ENCODE assay signal across 11 cellular contexts in genomic region chr13:109998808-109999528, GRCh38.
DNase-seq lines count a peak whose midpoint lies in the region; ATAC-seq and TF ChIP-seq lines count a peak whose summit lies in the region.
"Had no signal": no experiment of that assay in that cellular context is flagged by ENCODE, and none has a peak within 500 bp of the region (broad histone marks: within the 10 kb centered on the region; RNA-seq: fewer than 3 reads in every experiment).

No MANE protein-coding gene starts in this region.

- H3K36me3 Mint-ChIP-seq in chondrocyte (ENCODE audit: low read depth) = no peaks in the 10 kb centered on the region

- H3K27me3 Mint-ChIP-seq in chondrocyte (ENCODE audit: low read depth) = no peaks in the 10 kb centered on the region

- peak overlapping the region; percentile 18 for H3K27ac Mint-ChIP-seq in chondrocyte (ENCODE audit: unreplicated experiment)
- H3K27ac Mint-ChIP-seq: activated T-helper 2 cell treated with anti-CD3 and anti-CD28 coated beads, Interferon-gamma antibody, Interleukin-2, Interleukin-4, amounts not matched to agents 10 μg/mL and 5 μg/mL and 100 μg/mL, durations not matched to agents 14 hours and 24 hours and 36 hours had no signal

- TF ChIP-seq CTCF in chondrocyte (IDR thresholded peaks at IDR 0.05) = peak; percentile 57
- TF ChIP-seq CTCF in omental fat pad (IDR thresholded peaks at IDR 0.05) = no peak
- TF ChIP-seq CTCF in GM20000 (IDR thresholded peaks at IDR 0.05; ENCODE audit: extremely low read depth, missing control alignments) = no peak

- DNase-seq in EL = peak; percentile 97
- DNase-seq in NCI-H460 (ENCODE audit: extremely low read depth, low read depth) = peak; percentile 40
- DNase-seq in chondrocyte (ENCODE audit: low spot score) = no peak
- DNase-seq in omental fat pad (ENCODE audit: low spot score) = no peak
- DNase-seq in DMS79 (lab: John Stamatoyannopoulos, UW) = no peak
- no peak for DNase-seq in GM20000 (ENCODE audit: low spot score)
- no peak for DNase-seq in activated T-cell treated with anti-CD3 and anti-CD28 coated beads, Interleukin-2, amount 50 U/mL, for 1 hour
- DNase-seq: gastrocnemius medialis had no signal

- H3K4me3 Mint-ChIP-seq in chondrocyte (ENCODE audit: unreplicated experiment) = no peak overlapping the region
- H3K4me3 Mint-ChIP-seq: neural crest cell had no signal

- peak; percentile 87 for ATAC-seq in omental fat pad (ENCODE audit: low FRiP score)
- no peak for ATAC-seq in HG03442 (IDR thresholded peaks at IDR 0.05; ENCODE audit: unreplicated experiment)
- ATAC-seq: gastrocnemius medialis had no signal

- peaks cover 45% of the 10 kb centered on the region for H3K4me1 Mint-ChIP-seq in chondrocyte (ENCODE audit: low read depth)
- H3K4me1 Mint-ChIP-seq: neural crest cell had no signal

- H3K9me3 Mint-ChIP-seq in chondrocyte (ENCODE audit: low read depth) = peaks cover 4% of the 10 kb centered on the region
- H3K9me3 Mint-ChIP-seq: activated T-helper 2 cell treated with anti-CD3 and anti-CD28 coated beads, Interferon-gamma antibody, Interleukin-2, Interleukin-4, amounts not matched to agents 10 μg/mL and 5 μg/mL and 100 μg/mL, durations not matched to agents 14 hours and 24 hours and 36 hours; neural crest cell had no signal

Comparison
In these comparisons a context has a peak if more than half of its experiments do, and no peak if none do; other contexts are left out.
1. DNase-seq: peak in EL (single experiment) and NCI-H460 (single experiment); none in chondrocyte (single experiment), omental fat pad (single experiment), DMS79 (single experiment), GM20000 (single experiment) and activated T-cell treated with anti-CD3 and anti-CD28 coated beads, Interleukin-2, amount 50 U/mL, for 1 hour (single experiment).